In genomic region chr16:67108931-67109406, GRCh38 we compare ENCODE assay signal across 8 cellular contexts. TPM values are rescaled to one million over a fixed set of nuclear protein-coding genes. Genes with fewer than 3 reads are reported as not detected.
DNase-seq lines count a peak whose midpoint lies in the region; ATAC-seq and TF ChIP-seq lines count a peak whose summit lies in the region.

No MANE protein-coding gene starts in this region.

- ATAC-seq in RWPE2 (ENCODE audit: low read depth) (no peak), HG03196 (IDR thresholded peaks at IDR 0.05; ENCODE audit: unreplicated experiment) (no peak)

- H3K4me2 ChIP-seq in parathyroid adenoma (ENCODE audit: low read length), result peak overlapping the region; percentile 95

- peak overlapping the region; percentile 93 for H3K27ac Mint-ChIP-seq in Caco-2 (ENCODE audit: unreplicated experiment)

- peaks cover 27% of the 10 kb centered on the region for H3K79me2 ChIP-seq in parathyroid adenoma

- BruUV-seq in Caco-2 (replicated peaks; lab: Mats Ljungman, UMichigan), result TSS peak; percentile 93

- H3K27me3 ChIP-seq in Caco-2 (replicated peaks; ENCODE audit: control insufficient read depth, insufficient read depth, low read length) (no peaks in the 10 kb centered on the region), RWPE2 (ENCODE audit: insufficient read depth, poor library complexity, severe bottlenecking) (no peaks in the 10 kb centered on the region), esophagus (ENCODE audit: control insufficient read depth in 1 of 2, insufficient read depth in 2 of 2, low read length in 2 of 2) (no peaks in the 10 kb centered on the region), parathyroid adenoma (ENCODE audit: control insufficient read depth, insufficient read depth, low read length) (no peaks in the 10 kb centered on the region)

- peak overlapping the region; percentile 64 for H3K9ac ChIP-seq in parathyroid adenoma

- TF ChIP-seq CTCF in Caco-2 (IDR thresholded peaks at IDR 0.05; ENCODE audit: insufficient read depth in 1 of 2, low read depth in 1 of 2, low read length in 1 of 2, severe bottlenecking in 1 of 2, unreplicated experiment in 1 of 2), result no peak
- TF ChIP-seq CTCF in RWPE2 (IDR thresholded peaks at IDR 0.05; ENCODE audit: poor library complexity, severe bottlenecking), result no peak
- TF ChIP-seq CTCF in parathyroid adenoma (IDR thresholded peaks at IDR 0.05), result no peak

- peaks cover 21% of the 10 kb centered on the region for H3K4me1 Mint-ChIP-seq in Caco-2 (ENCODE audit: low read depth, unreplicated experiment)

- H3K4me3 ChIP-seq in Caco-2 (ENCODE audit: low read depth, low read length) (peak overlapping the region; percentile 67), RWPE2 (ENCODE audit: severe bottlenecking) (peak overlapping the region; percentile 74), esophagus (ENCODE audit: low read depth in 1 of 2, low read length in 2 of 2) (peak overlapping the region; percentile 87 to 88), parathyroid adenoma (ENCODE audit: low read depth, low read length) (peak overlapping the region; percentile 90)

- no peaks in the 10 kb centered on the region for H3K36me3 ChIP-seq in Caco-2 (ENCODE audit: control insufficient read depth, insufficient read depth, low read length)
- peaks cover 3% of the 10 kb centered on the region; the same call in 1 of the 2 replicates for H3K36me3 ChIP-seq in RWPE2 (ENCODE audit: low read depth)
- no peaks in the 10 kb centered on the region for H3K36me3 ChIP-seq in esophagus (ENCODE audit: control insufficient read depth in 2 of 2, insufficient read depth in 2 of 2, low read length in 1 of 2)
- H3K36me3 ChIP-seq in parathyroid adenoma (ENCODE audit: control insufficient read depth, insufficient read depth, low read length), result no peaks in the 10 kb centered on the region

- POLR2A ChIA-PET in Caco-2 (lab: Charles Lee), result no interaction called here

- no peaks in the 10 kb centered on the region for H3K27me3 Mint-ChIP-seq in Caco-2 (ENCODE audit: insufficient read depth, unreplicated experiment)

- CTCF ChIA-PET in Caco-2 (lab: Charles Lee), result no interaction called here

- H3K9me3 ChIP-seq in Caco-2 (no peaks in the 10 kb centered on the region), RWPE2 (ENCODE audit: severe bottlenecking) (no peaks in the 10 kb centered on the region), esophagus (ENCODE audit: control insufficient read depth in 2 of 2, insufficient read depth in 1 of 2, low read depth in 1 of 2, low read length in 1 of 2) (no peaks in the 10 kb centered on the region), parathyroid adenoma (ENCODE audit: control insufficient read depth, low read length) (no peaks in the 10 kb centered on the region)

- 68 to 78% methylated on average over 18 of the region's 18 CpGs for WGBS in esophagus, 2 donors

- H2AFZ ChIP-seq in parathyroid adenoma, result peak overlapping the region; percentile 99

- DNase-seq in Caco-2, result no peak
- DNase-seq in RWPE2 (ENCODE audit: low spot score), result no peak
- no peak for DNase-seq in NCI-H1048 (lab: John Stamatoyannopoulos, UW)
- no peak for DNase-seq in activated effector memory CD4-positive, alpha-beta T cell treated with anti-CD3 and anti-CD28 coated beads, Interleukin-2, amount 50 U/mL, for 16 hours
- DNase-seq in activated CD4-positive, alpha-beta T cell treated with anti-CD3 and anti-CD28 coated beads for 48 hours, result no peak

- H3K4me3 Mint-ChIP-seq in Caco-2 (ENCODE audit: unreplicated experiment), result peak overlapping the region; percentile 97

- intact Hi-C loops in Caco-2 (cut with micrococcal nuclease; ENCODE audit: unreplicated experiment), result loop anchor here (2.0 kb wide), 3 partner anchors 42 to 132 kb away; partner anchors contain the start of gene B3GNT9

- no peaks in the 10 kb centered on the region for H3K9me3 Mint-ChIP-seq in Caco-2 (ENCODE audit: unreplicated experiment)

- H3K4me1 ChIP-seq in Caco-2, result peaks cover 37% of the 10 kb centered on the region
- H3K4me1 ChIP-seq in RWPE2 (ENCODE audit: insufficient read depth, poor library complexity, severe bottlenecking), result peaks cover 7% of the 10 kb centered on the region
- peaks cover 2 to 10% of the 10 kb centered on the region in 2 donors for H3K4me1 ChIP-seq in esophagus (ENCODE audit: control insufficient read depth in 2 of 2, insufficient read depth in 2 of 2, low read length in 1 of 2)
- H3K4me1 ChIP-seq in parathyroid adenoma, result peaks cover 17% of the 10 kb centered on the region

- H3K36me3 Mint-ChIP-seq in Caco-2 (ENCODE audit: insufficient read depth, unreplicated experiment), result peaks cover 49% of the 10 kb centered on the region

- H3K27ac ChIP-seq in RWPE2 (ENCODE audit: poor library complexity, severe bottlenecking), result no peak overlapping the region
- peak overlapping the region; percentile 80 to 88 for H3K27ac ChIP-seq in esophagus (ENCODE audit: low read depth in 2 of 2, low read length in 1 of 2)
- no peak overlapping the region for H3K27ac ChIP-seq in parathyroid adenoma

RNA-seq across cellular contexts. Expression of gene PHAF1, which starts 0.8 kb away (rescaled TPM):
- total RNA-seq in Caco-2 (2022), result 34.4 and 38.5 TPM in 2 replicates
- polyA plus RNA-seq in esophagus, result 1 to 10 TPM; 8.8 to 9.9 TPM

RNA-seq across cellular contexts. Expression of gene B3GNT9, which starts 41.8 kb away (rescaled TPM):
- total RNA-seq in Caco-2 (2022), result 11.6 and 11.7 TPM in 2 replicates
- polyA plus RNA-seq in esophagus, result 1 to 10 TPM; 3.5 to 4.1 TPM

RNA-seq across cellular contexts. Expression of gene TRADD, which starts 50.7 kb away (rescaled TPM):
- 16.8 and 18.3 TPM in 2 replicates for total RNA-seq in Caco-2 (2022)
- 10 to 100 TPM; 21.8 to 27.3 TPM for polyA plus RNA-seq in esophagus

RNA-seq across cellular contexts. Expression of gene FBXL8, which starts 50.8 kb away (rescaled TPM):
- total RNA-seq in Caco-2 (2022), result 27.6 and 31.5 TPM in 2 replicates
- polyA plus RNA-seq in esophagus, result 10 to 100 TPM; 11.2 to 22.6 TPM

RNA-seq across cellular contexts. Expression of gene HSF4, which starts 55.6 kb away (rescaled TPM):
- 39.4 and 52.0 TPM in 2 replicates for total RNA-seq in Caco-2 (2022)
- polyA plus RNA-seq in esophagus, result 10 to 100 TPM; 22.9 to 80.4 TPM

Comparison
In these comparisons a context has a peak if more than half of its experiments do, and no peak if none do; other contexts are left out.
1. H3K27ac ChIP-seq: peak in esophagus (2 of 2); none in RWPE2 (single experiment) and parathyroid adenoma (single experiment).
2. Peak in every context shown above with its lines, with median percentiles within 50 percentile points of each other: H3K4me3 ChIP-seq.